ENCODE assay signal across 8 cellular contexts in the genomic region with DNA sequence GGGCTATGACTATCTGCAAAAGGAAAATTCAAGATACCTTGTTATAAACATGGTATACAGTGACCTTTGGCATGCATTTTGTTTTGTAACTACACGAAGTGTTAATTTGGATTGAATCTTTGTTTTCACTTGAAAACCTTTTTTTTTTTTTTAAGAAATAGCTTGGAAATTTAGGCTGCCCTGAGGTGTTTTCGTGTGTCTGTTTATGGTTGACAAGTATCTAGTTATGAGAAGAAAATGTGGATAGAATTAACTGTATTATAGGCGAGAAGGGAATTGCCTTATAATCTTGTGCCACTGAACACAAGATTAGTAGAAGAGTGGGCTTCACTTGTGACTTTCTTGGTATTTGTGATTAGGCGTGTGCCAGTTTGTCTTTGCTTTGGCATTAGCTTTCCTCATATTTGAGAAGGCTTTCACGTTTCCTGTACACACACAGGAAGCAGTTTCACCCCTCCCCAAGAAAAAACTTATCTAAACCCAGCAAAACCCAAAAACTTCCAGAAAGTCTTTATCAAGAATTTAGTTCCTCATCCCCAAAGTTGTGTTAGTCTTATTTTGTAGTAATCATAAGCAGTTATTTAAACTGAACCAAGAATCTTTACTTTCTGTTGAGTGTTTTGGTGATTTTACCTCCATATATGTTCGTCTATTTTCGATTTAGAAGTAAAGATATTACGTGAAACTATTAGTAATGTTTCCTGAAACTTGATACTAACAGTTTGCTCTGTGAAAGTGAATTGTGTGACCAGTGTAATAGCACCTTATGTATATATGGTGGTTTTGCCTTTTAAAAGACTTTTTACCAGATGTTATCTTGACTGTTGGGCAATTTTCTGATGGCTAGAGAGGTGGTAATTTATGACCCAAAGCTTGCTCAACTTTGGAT. TPM values are rescaled to one million over a fixed set of nuclear protein-coding genes. Genes with fewer than 3 reads are reported as not detected.
DNase-seq lines count a peak whose midpoint lies in the region; ATAC-seq, FAIRE-seq and TF ChIP-seq lines count a peak whose summit lies in the region.

No MANE protein-coding gene starts in this region.

- H3K9me3 ChIP-seq in right lobe of liver: no peaks in the 10 kb centered on the region

- no peak for TF ChIP-seq POLR2A in GM12892 (IDR thresholded peaks at IDR 0.05; ENCODE audit: low read depth, low read length)
- TF ChIP-seq POLR2A in right lobe of liver (IDR thresholded peaks at IDR 0.05): no peak

- POLR2A ChIA-PET in activated CD8-positive, alpha-beta T cell treated with anti-CD3 and anti-CD28 coated beads, Interleukin-2, amount 10 ng/mL, durations not matched to agents 7 days and 5 days (lab: Charles Lee): interaction anchor here (0.6 to 4.9 kb wide), 5 partner anchors 9 to 145 kb away, joined by 3 to 39 read pairs (median 4); partner anchors contain the start of gene VPS26C

- ATAC-seq in HG03378 (IDR thresholded peaks at IDR 0.05; ENCODE audit: unreplicated experiment): peak; percentile 29
- no peak for ATAC-seq in activated CD8-positive, alpha-beta T cell treated with anti-CD3 and anti-CD28 coated beads, Interleukin-2, amount 10 ng/mL, durations not matched to agents 7 days and 5 days
- ATAC-seq in right lobe of liver: no peak
- no peak for ATAC-seq in GM21515 (IDR thresholded peaks at IDR 0.05; ENCODE audit: unreplicated experiment)
- no peak for ATAC-seq in sciatic nerve

- H3K36me3 Mint-ChIP-seq in activated CD8-positive, alpha-beta T cell treated with anti-CD3 and anti-CD28 coated beads, Interleukin-2, amount 10 ng/mL, durations not matched to agents 7 days and 5 days (ENCODE audit: low read depth): peaks cover 30% of the 10 kb centered on the region

- DNase-seq in GM12892 (ENCODE audit: insufficient read length): no peak
- no peak for DNase-seq in activated CD8-positive, alpha-beta T cell treated with anti-CD3 and anti-CD28 coated beads, Interleukin-2, amount 10 ng/mL, durations not matched to agents 7 days and 5 days
- DNase-seq in right lobe of liver: no peak
- DNase-seq in activated CD8-positive, alpha-beta memory T cell treated with anti-CD3 and anti-CD28 coated beads for 24 hours: no peak
- no peak for DNase-seq in sciatic nerve (ENCODE audit: low spot score)
- DNase-seq in ACHN: no peak

- peaks cover 62% of the 10 kb centered on the region for H3K4me1 Mint-ChIP-seq in activated CD8-positive, alpha-beta T cell treated with anti-CD3 and anti-CD28 coated beads, Interleukin-2, amount 10 ng/mL, durations not matched to agents 7 days and 5 days (ENCODE audit: low read depth)

- TF ChIP-seq CTCF in right lobe of liver (IDR thresholded peaks at IDR 0.05): no peak

- H3K27me3 Mint-ChIP-seq in activated CD8-positive, alpha-beta T cell treated with anti-CD3 and anti-CD28 coated beads, Interleukin-2, amount 10 ng/mL, durations not matched to agents 7 days and 5 days (ENCODE audit: low read depth): no peaks in the 10 kb centered on the region

- H3K9me3 Mint-ChIP-seq in activated CD8-positive, alpha-beta T cell treated with anti-CD3 and anti-CD28 coated beads, Interleukin-2, amount 10 ng/mL, durations not matched to agents 7 days and 5 days (ENCODE audit: insufficient read depth): no peaks in the 10 kb centered on the region

- peak overlapping the region; percentile 90 for H3K4me3 Mint-ChIP-seq in activated CD8-positive, alpha-beta T cell treated with anti-CD3 and anti-CD28 coated beads, Interleukin-2, amount 10 ng/mL, durations not matched to agents 7 days and 5 days

- H3K36me3 ChIP-seq in right lobe of liver: no peaks in the 10 kb centered on the region

- peaks cover 0 to 53% (median 9%) of the 10 kb centered on the region in 4 donors for H3K4me1 ChIP-seq in right lobe of liver

- H3K27ac Mint-ChIP-seq in activated CD8-positive, alpha-beta T cell treated with anti-CD3 and anti-CD28 coated beads, Interleukin-2, amount 10 ng/mL, durations not matched to agents 7 days and 5 days: peak overlapping the region; percentile 77

- H3K4me3 ChIP-seq in right lobe of liver: no peak overlapping the region

- WGBS in right lobe of liver (ENCODE audit: insufficient coverage, low coverage, low lambda C conversion rate, missing lambda C conversion rate): 15% methylated on average over 8 of the region's 8 CpGs

- FAIRE-seq in GM12892 (lab: Jason Lieb, UNC): peak; percentile 44

- in situ Hi-C loops in ACHN (cut with HindIII; ENCODE audit: low pct_ligation_motif_present, low pct_unique_long_range_greater_than_20kb, low sequenced_read_pairs): no loop called here

- peak overlapping the region in 2 of 3 donors; percentile 3 to 100 for H3K27ac ChIP-seq in right lobe of liver

- intact Hi-C loops in right lobe of liver (cut with DNase I): no loop called here
- intact Hi-C loops in sciatic nerve (cut with DNase I): no loop called here

- no peaks in the 10 kb centered on the region for H3K27me3 ChIP-seq in right lobe of liver

- CTCF ChIA-PET in activated CD8-positive, alpha-beta T cell treated with anti-CD3 and anti-CD28 coated beads, Interleukin-2, amount 10 ng/mL, durations not matched to agents 7 days and 5 days (lab: Charles Lee): interaction anchor here (1.1 to 2.0 kb wide), 7 partner anchors 11 to 194 kb away, joined by 3 to 8 read pairs (median 4); partner anchors contain the start of gene VPS26C

RNA-seq across cellular contexts. Expression of gene DYRK1A, which starts 3.8 kb away (rescaled TPM):
- 24.3 TPM for polyA plus RNA-seq in GM12892 (2012; ENCODE audit: missing spikeins)
- 10 to 100 TPM; 83.2 to 86.1 TPM for total RNA-seq in activated CD8-positive, alpha-beta T cell treated with anti-CD3 and anti-CD28 coated beads, Interleukin-2, amount 10 ng/mL, durations not matched to agents 7 days and 5 days
- total RNA-seq in right lobe of liver (10 to 100 TPM; 20.6 to 32.5 (median 25.7) TPM), sciatic nerve (77.6 TPM)
